ENCODE assay signal across 22 cellular contexts in the genomic region with DNA sequence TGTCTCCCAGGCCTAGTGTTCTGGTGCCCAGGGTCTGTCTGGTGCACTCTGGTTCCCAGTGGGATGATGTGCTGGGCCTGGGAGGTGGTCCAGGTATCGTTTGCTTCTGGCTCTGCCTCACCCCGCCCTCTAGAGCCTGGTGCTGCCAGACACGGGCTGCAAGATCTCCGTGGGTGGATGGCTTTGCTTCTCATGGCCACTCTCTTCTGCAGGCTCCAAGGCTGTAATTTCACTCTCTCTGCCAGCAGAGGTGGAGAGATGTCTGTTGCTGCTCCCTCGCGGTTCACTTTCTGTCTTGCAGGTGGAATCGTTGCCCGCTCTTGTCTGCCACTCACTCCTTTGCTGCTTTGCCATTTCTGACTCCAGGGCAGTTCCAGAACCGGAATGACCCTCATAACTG.
"Had no signal": no experiment of that assay in that cellular context is flagged by ENCODE, and none has a peak within 500 bp of the region (broad histone marks: within the 10 kb centered on the region; RNA-seq: fewer than 3 reads in every experiment).

No MANE protein-coding gene starts in this region.

- H3K27me3 Mint-ChIP-seq: activated CD4-positive, alpha-beta T cell treated with anti-CD3 and anti-CD28 coated beads, Interleukin-2, amount 10 ng/mL, durations not matched to agents 7 days and 5 days; activated naive CD8-positive, alpha-beta T cell; naive B cell had no signal

- H3K9me3 Mint-ChIP-seq: activated CD4-positive, alpha-beta T cell treated with anti-CD3 and anti-CD28 coated beads, Interleukin-2, amount 10 ng/mL, durations not matched to agents 7 days and 5 days; activated T-cell treated with anti-CD3 and anti-CD28 coated beads, Interleukin-2, amount 50 U/mL, for 4 hours had no signal

- H3K4me3 Mint-ChIP-seq: activated CD4-positive, alpha-beta T cell treated with anti-CD3 and anti-CD28 coated beads, Interleukin-2, amount 10 ng/mL, durations not matched to agents 7 days and 5 days; activated naive CD8-positive, alpha-beta T cell; activated T-cell treated with anti-CD3 and anti-CD28 coated beads, Interleukin-2, amount 50 U/mL, for 4 hours; naive B cell had no signal

- DNase-seq: activated CD4-positive, alpha-beta T cell treated with anti-CD3 and anti-CD28 coated beads, Interleukin-2, amount 10 ng/mL, durations not matched to agents 7 days and 5 days; activated CD8-positive, alpha-beta memory T cell treated with anti-CD3 and anti-CD28 coated beads, Interleukin-2, amount 50 U/mL, for 4 hours; activated effector memory CD4-positive, alpha-beta T cell treated with Interleukin-2 at 50 U/mL for 16 hours; activated T-cell treated with anti-CD3 and anti-CD28 coated beads, Interleukin-2, amount 50 U/mL, for 4 hours; body of pancreas; central memory CD4-positive, alpha-beta T cell; erythroblast; foreskin melanocyte; mesenchymal stem cell; mucosa of descending colon; naive B cell; stimulated activated CD4-positive, alpha-beta T cell treated with anti-CD3 and anti-CD28 coated beads, Interleukin-2, amount 100 ng/mL, for 24 hours; stimulated activated naive CD4-positive, alpha-beta T cell treated with Interleukin-2 at 50 U/mL for 16 hours; substantia nigra; T-helper 1 cell; T-helper 9 cell; transverse colon; uterus had no signal

- H3K9me3 ChIP-seq: body of pancreas, mucosa of descending colon, neutrophil, transverse colon, uterus had no signal

- H3K4me3 ChIP-seq: body of pancreas, coronary artery, mucosa of descending colon, transverse colon, uterus had no signal

- H3K4me1 Mint-ChIP-seq: activated CD4-positive, alpha-beta T cell treated with anti-CD3 and anti-CD28 coated beads, Interleukin-2, amount 10 ng/mL, durations not matched to agents 7 days and 5 days had no signal

- ATAC-seq: activated T-cell treated with anti-CD3 and anti-CD28 coated beads, Interleukin-2, amount 50 U/mL, for 4 hours; body of pancreas had no signal

- H3K4me1 ChIP-seq: body of pancreas, parathyroid adenoma, transverse colon, uterus had no signal

- H3K36me3 ChIP-seq: uterus had no signal

- H3K27me3 ChIP-seq: body of pancreas, neutrophil, transverse colon, uterus had no signal

- H3K27ac Mint-ChIP-seq: activated CD4-positive, alpha-beta T cell treated with anti-CD3 and anti-CD28 coated beads, Interleukin-2, amount 10 ng/mL, durations not matched to agents 7 days and 5 days; activated naive CD8-positive, alpha-beta T cell had no signal

- H3K27ac ChIP-seq: body of pancreas, coronary artery, neutrophil, parathyroid adenoma, transverse colon, uterus had no signal
